In genomic region chr22:48523091-48523490, GRCh38 we compare ENCODE assay signal across 1 cellular context.
TF ChIP-seq lines count a peak whose summit lies in the region.

No MANE protein-coding gene starts in this region.

TF ChIP-seq in H1, 55 proteins besides CTCF, POLR2A, EP300 and RAD21 (continued from another document):
- TF ChIP-seq CHD1 (IDR thresholded peaks at IDR 0.05; ENCODE audit: low read depth, low read length), result no peak
- no peak for TF ChIP-seq SIN3A (conservative IDR thresholded peaks at IDR 0.05 in 1 of 2, IDR thresholded peaks at IDR 0.05 in 1 of 2; ENCODE audit: low read depth in 1 of 2, low read length in 2 of 2)
- no peak for TF ChIP-seq RXRA (IDR thresholded peaks at IDR 0.05; ENCODE audit: insufficient read depth, low read depth, low read length)
- no peak for TF ChIP-seq CHD7 (IDR thresholded peaks at IDR 0.05; ENCODE audit: insufficient replicate concordance, low read length)
- TF ChIP-seq CBX8 (IDR thresholded peaks at IDR 0.05; ENCODE audit: borderline replicate concordance, low read depth, low read length), result no peak
- TF ChIP-seq JUN (IDR thresholded peaks at IDR 0.05; ENCODE audit: low read depth, low read length), result no peak
- no peak for TF ChIP-seq YY1 (IDR thresholded peaks at IDR 0.05; ENCODE audit: low read depth, low read length)
